Comparison of ENCODE assay signal across 8 cellular contexts in the genomic region with DNA sequence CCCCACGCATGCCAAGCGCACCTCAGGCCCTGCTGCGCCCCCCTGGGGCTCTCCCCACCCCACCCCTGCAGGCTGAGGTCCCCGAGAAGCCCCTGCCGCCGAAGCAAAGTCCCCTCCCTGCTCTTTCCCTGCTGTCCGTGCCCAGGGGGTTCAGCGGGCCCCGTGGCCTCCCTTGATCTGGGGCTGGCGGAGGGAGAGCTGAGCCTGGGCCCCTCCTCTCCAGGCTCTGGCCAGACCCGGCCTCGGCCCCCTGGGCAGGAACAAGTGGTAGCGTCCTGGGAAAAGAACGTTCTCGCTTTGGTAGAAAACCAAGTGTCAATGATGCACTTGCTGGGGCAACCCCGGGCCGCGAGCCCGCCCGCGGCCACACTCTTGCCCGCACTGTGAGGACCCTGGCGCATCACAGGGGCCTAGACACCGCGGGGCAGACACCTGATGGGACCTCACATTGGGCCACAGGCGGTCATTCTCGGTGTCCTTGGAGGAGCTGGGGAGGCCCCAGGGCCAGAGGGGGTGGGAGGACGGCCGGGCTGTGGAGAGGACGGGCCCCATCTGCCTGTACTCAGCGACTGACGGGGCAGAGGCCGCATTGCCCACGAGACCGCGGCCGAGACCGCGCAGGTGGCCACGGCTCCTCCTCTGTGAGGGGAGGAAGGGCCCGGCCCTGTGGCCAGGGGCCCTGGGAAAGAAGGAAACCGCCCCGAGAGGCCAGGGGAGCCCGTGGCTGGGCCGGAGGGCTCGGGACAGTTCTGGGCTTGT. TPM values are rescaled to one million over a fixed set of nuclear protein-coding genes. Genes with fewer than 3 reads are reported as not detected.
A peak's percentile ranks its signal among the peaks of the same experiment; 100 is the strongest.
DNase-seq lines count a peak whose midpoint lies in the region; ATAC-seq and TF ChIP-seq lines count a peak whose summit lies in the region.

No MANE protein-coding gene starts in this region.

- H3K9me3 Mint-ChIP-seq in CD14-positive monocyte (peaks cover 0 to 5% (median 2%) of the 10 kb centered on the region in 7 donors), HFFc6 (no peaks in the 10 kb centered on the region), nephron progenitor cell (no peaks in the 10 kb centered on the region)
- H3K9me3 Mint-ChIP-seq in activated CD8-positive, alpha-beta T cell treated with anti-CD3 and anti-CD28 coated beads for 36 hours: no peaks in the 10 kb centered on the region

- H3K4me3 Mint-ChIP-seq in CD14-positive monocyte (peak overlapping the region; percentile 82 to 89), HFFc6 (peak overlapping the region; percentile 91), nephron progenitor cell (no peak overlapping the region)
- peak overlapping the region; percentile 85 for H3K4me3 Mint-ChIP-seq in activated CD8-positive, alpha-beta T cell treated with anti-CD3 and anti-CD28 coated beads for 36 hours

- no peaks in the 10 kb centered on the region for H3K36me3 ChIP-seq in cardiac muscle cell

- no peaks in the 10 kb centered on the region for H3K9me3 ChIP-seq in cardiac muscle cell (ENCODE audit: low read depth)

- no peaks in the 10 kb centered on the region for H3K27me3 ChIP-seq in cardiac muscle cell

- intact Hi-C loops in CD14-positive monocyte (cut with micrococcal nuclease): loop anchor here in 1 of 2 donors (5.0 kb wide), 1 partner anchor 39 kb away; the partner anchor contains the start of gene SBNO2
- intact Hi-C loops in activated CD8-positive, alpha-beta T cell treated with anti-CD3 and anti-CD28 coated beads for 36 hours (cut with micrococcal nuclease): loop anchor here (10.0 kb wide), 1 partner anchor 52 kb away; no protein-coding TSS in a partner anchor

- H3K27ac ChIP-seq in cardiac muscle cell: peak overlapping the region; percentile 54

- DNase-seq in CD14-positive monocyte (ENCODE audit: low spot score): no peak
- DNase-seq in HFFc6: no peak
- peak; percentile 63 for DNase-seq in activated CD8-positive, alpha-beta T cell treated with anti-CD3 and anti-CD28 coated beads for 36 hours
- peak in 1 of 2 donors; percentile 54 for DNase-seq in cardiac muscle cell (ENCODE audit: low read depth in 1 of 2, low spot score in 1 of 2)
- peak; percentile 20 to 37 for DNase-seq in stimulated activated CD8-positive, alpha-beta memory T cell treated with anti-CD3 and anti-CD28 coated beads, Interleukin-15, amount 100 ng/mL, for 48 hours (ENCODE audit: low read depth in 2 of 2)
- no peak for DNase-seq in nephron progenitor cell
- DNase-seq in NCI-H2227 (lab: John Stamatoyannopoulos, UW; ENCODE audit: unreplicated experiment): no peak
- no peak for DNase-seq in GM10266 (ENCODE audit: extremely low spot score)

- peaks cover 15% of the 10 kb centered on the region for H3K4me1 ChIP-seq in cardiac muscle cell (ENCODE audit: low read depth)

- TF ChIP-seq CTCF in CD14-positive monocyte (IDR thresholded peaks at IDR 0.05) (no peak), HFFc6 (IDR thresholded peaks at IDR 0.05) (no peak), cardiac muscle cell (IDR thresholded peaks at IDR 0.05; ENCODE audit: low read depth, low read length) (no peak), nephron progenitor cell (IDR thresholded peaks at IDR 0.05) (no peak), GM10266 (IDR thresholded peaks at IDR 0.05; ENCODE audit: control insufficient read depth, insufficient read depth, low read depth, missing control alignments) (no peak)
- TF ChIP-seq CTCF in activated CD8-positive, alpha-beta T cell treated with anti-CD3 and anti-CD28 coated beads for 36 hours (IDR thresholded peaks at IDR 0.05): no peak

- H3K4me1 Mint-ChIP-seq in CD14-positive monocyte (peaks cover 39% of the 10 kb centered on the region), HFFc6 (ENCODE audit: low read depth) (peaks cover 13% of the 10 kb centered on the region; the same call in 1 of the 2 replicates), nephron progenitor cell (peaks cover 11% of the 10 kb centered on the region)
- peaks cover 41% of the 10 kb centered on the region for H3K4me1 Mint-ChIP-seq in activated CD8-positive, alpha-beta T cell treated with anti-CD3 and anti-CD28 coated beads for 36 hours (ENCODE audit: low read depth)

- POLR2A ChIA-PET in activated CD8-positive, alpha-beta T cell treated with anti-CD3 and anti-CD28 coated beads for 36 hours (lab: Charles Lee): interaction anchor here (0.7 to 4.4 kb wide), 16 partner anchors 9 to 136 kb away, joined by 3 to 29 read pairs (median 4); partner anchors contain the start of genes ARHGAP45, CIRBP, GPX4 and RNU6-2

- H3K36me3 Mint-ChIP-seq in CD14-positive monocyte (peaks cover 25 to 53% of the 10 kb centered on the region in 2 donors), HFFc6 (ENCODE audit: low read depth) (no peaks in the 10 kb centered on the region), nephron progenitor cell (ENCODE audit: low read depth) (no peaks in the 10 kb centered on the region)
- peaks cover 4% of the 10 kb centered on the region for H3K36me3 Mint-ChIP-seq in activated CD8-positive, alpha-beta T cell treated with anti-CD3 and anti-CD28 coated beads for 36 hours (ENCODE audit: low read depth)

- CTCF ChIA-PET in activated CD8-positive, alpha-beta T cell treated with anti-CD3 and anti-CD28 coated beads for 36 hours (lab: Charles Lee): interaction anchor here (1.4 to 2.7 kb wide), 2 partner anchors 20 to 110 kb away, joined by 3 to 10 read pairs; no protein-coding TSS in a partner anchor

- peak; percentile 13 for ATAC-seq in activated CD8-positive, alpha-beta T cell treated with anti-CD3 and anti-CD28 coated beads for 36 hours

- no peak overlapping the region for H3K4me3 ChIP-seq in cardiac muscle cell

- peaks cover 0 to 5% (median 0%) of the 10 kb centered on the region in 3 donors for H3K27me3 Mint-ChIP-seq in CD14-positive monocyte (ENCODE audit: low read depth in 3 of 3)
- peaks cover 2% of the 10 kb centered on the region; the same call in 1 of the 2 replicates for H3K27me3 Mint-ChIP-seq in HFFc6 (ENCODE audit: insufficient read depth)
- H3K27me3 Mint-ChIP-seq in activated CD8-positive, alpha-beta T cell treated with anti-CD3 and anti-CD28 coated beads for 36 hours: no peaks in the 10 kb centered on the region
- no peaks in the 10 kb centered on the region for H3K27me3 Mint-ChIP-seq in nephron progenitor cell (ENCODE audit: low read depth, poor library complexity)

- H3K27ac Mint-ChIP-seq in CD14-positive monocyte (peak overlapping the region; percentile 89 to 95 (median 91)), HFFc6 (peak overlapping the region; percentile 92), nephron progenitor cell (no peak overlapping the region)
- peak overlapping the region; percentile 94 for H3K27ac Mint-ChIP-seq in activated CD8-positive, alpha-beta T cell treated with anti-CD3 and anti-CD28 coated beads for 36 hours

RNA-seq across cellular contexts. Expression of gene GPX4, which starts 29.0 kb away (rescaled TPM):
- polyA plus RNA-seq in CD14-positive monocyte: 100 to 1,000 TPM; 459 to 508 TPM
- 100 to 1,000 TPM; 193 to 237 (median 223) TPM for total RNA-seq in HFFc6 (2021; fragmentation: NEBNext Ultra II Directional; extraction: Animal tissue kit (Norgen Biotek cat#: 25700))
- 100 to 1,000 TPM; 224 to 232 TPM for total RNA-seq in activated CD8-positive, alpha-beta T cell treated with anti-CD3 and anti-CD28 coated beads for 36 hours
- 759 and 903 TPM in 2 replicates for total RNA-seq in cardiac muscle cell
- polyA plus RNA-seq in cardiac muscle cell: 826 and 860 TPM in 2 replicates

RNA-seq across cellular contexts. Expression of gene POLR2E, which starts 37.6 kb away (rescaled TPM):
- polyA plus RNA-seq in CD14-positive monocyte (100 to 1,000 TPM; 195 to 222 TPM), cardiac muscle cell (409 and 487 TPM in 2 replicates)
- 100 to 1,000 TPM; 224 to 289 (median 250) TPM for total RNA-seq in HFFc6 (2021; fragmentation: NEBNext Ultra II Directional; extraction: Animal tissue kit (Norgen Biotek cat#: 25700))
- total RNA-seq in activated CD8-positive, alpha-beta T cell treated with anti-CD3 and anti-CD28 coated beads for 36 hours: 100 to 1,000 TPM; 271 to 282 TPM
- total RNA-seq in cardiac muscle cell: 371 and 410 TPM in 2 replicates

RNA-seq across cellular contexts. Expression of gene SBNO2, which starts 41.3 kb away (rescaled TPM):
- polyA plus RNA-seq in CD14-positive monocyte (1 to 10 TPM in 1 of 2 donors, under 1 TPM in 1; 0.71 to 2.6 TPM), cardiac muscle cell (6.8 and 11.8 TPM in 2 replicates)
- 10 to 100 TPM; 33.7 to 49.8 (median 41.5) TPM for total RNA-seq in HFFc6 (2021; fragmentation: NEBNext Ultra II Directional; extraction: Animal tissue kit (Norgen Biotek cat#: 25700))
- total RNA-seq in activated CD8-positive, alpha-beta T cell treated with anti-CD3 and anti-CD28 coated beads for 36 hours: 10 to 100 TPM; 41.7 to 42.0 TPM
- total RNA-seq in cardiac muscle cell: 23.0 and 28.5 TPM in 2 replicates

Comparison
In these comparisons a context has a peak if more than half of its experiments do, and no peak if none do; other contexts are left out.
1. DNase-seq: peak in activated CD8-positive, alpha-beta T cell treated with anti-CD3 and anti-CD28 coated beads for 36 hours (single experiment) and stimulated activated CD8-positive, alpha-beta memory T cell treated with anti-CD3 and anti-CD28 coated beads, Interleukin-15, amount 100 ng/mL, for 48 hours (2 of 2); none in CD14-positive monocyte (single experiment), HFFc6 (single experiment), nephron progenitor cell (single experiment), NCI-H2227 (single experiment) and GM10266 (single experiment).